Comparison of ENCODE assay signal across 9 cellular contexts in genomic region chr6:106973841-106974336, GRCh38. TPM values are rescaled to one million over a fixed set of nuclear protein-coding genes. Genes with fewer than 3 reads are reported as not detected.
DNase-seq lines count a peak whose midpoint lies in the region; ATAC-seq and TF ChIP-seq lines count a peak whose summit lies in the region.
"Had no signal": no experiment of that assay in that cellular context is flagged by ENCODE, and none has a peak within 500 bp of the region (broad histone marks: within the 10 kb centered on the region; RNA-seq: fewer than 3 reads in every experiment).

No MANE protein-coding gene starts in this region.

- no peak overlapping the region for H4K8ac ChIP-seq in mesendoderm (ENCODE audit: low read depth, low read length)

- in situ Hi-C loops in astrocyte of the spinal cord (cut with HindIII; ENCODE audit: low sequenced_read_pairs): no loop called here

- H3K9me3 ChIP-seq in ES-I3 (ENCODE audit: control insufficient read depth, insufficient read depth, low read length): no peaks in the 10 kb centered on the region; the same call in 1 of the 2 replicates
- H3K9me3 ChIP-seq in vagina: no peaks in the 10 kb centered on the region

- WGBS in mesendoderm (ENCODE audit: extremely low coverage, insufficient coverage, low lambda C conversion rate): no CpG with 5 or more reads among the region's 31 CpGs

- H3K9ac ChIP-seq in ES-I3 (ENCODE audit: low read depth, low read length): peak overlapping the region; percentile 100
- peak overlapping the region; percentile 82 for H3K9ac ChIP-seq in mesendoderm (ENCODE audit: low read length)

- peak overlapping the region; percentile 98 for H3K23ac ChIP-seq in mesendoderm (ENCODE audit: low read length)

- H3K4me1 ChIP-seq in ES-I3 (ENCODE audit: insufficient read depth, low read length) (peaks cover 10% of the 10 kb centered on the region), mesendoderm (ENCODE audit: control insufficient read depth, low read depth, low read length) (no peaks in the 10 kb centered on the region), vagina (peaks cover 25% of the 10 kb centered on the region)

- peak overlapping the region; percentile 86 for H3K56ac ChIP-seq in mesendoderm (ENCODE audit: low read length)

- intact Hi-C loops in vagina (cut with DNase I): no loop called here

- TF ChIP-seq CTCF in astrocyte of the spinal cord (IDR thresholded peaks at IDR 0.05; ENCODE audit: low read depth, low read length): no peak
- TF ChIP-seq CTCF in vagina (IDR thresholded peaks at IDR 0.05): no peak

- no peaks in the 10 kb centered on the region for H3K79me1 ChIP-seq in mesendoderm (ENCODE audit: low read length)

- no peak overlapping the region for H4K5ac ChIP-seq in mesendoderm (ENCODE audit: low read length)

- peak overlapping the region; percentile 17 for H3K4me2 ChIP-seq in mesendoderm (ENCODE audit: low read length)

- DNase-seq in NCI-H1105 (lab: John Stamatoyannopoulos, UW): peak; percentile 50
- DNase-seq in astrocyte of the spinal cord (ENCODE audit: low read depth, low spot score): peak; percentile 22
- DNase-seq in mesendoderm: peak; percentile 67
- DNase-seq in vagina (ENCODE audit: extremely low spot score in 2 of 2): no peak
- no peak for DNase-seq in middle frontal gyrus (ENCODE audit: extremely low spot score, low spot score)

- peak overlapping the region; percentile 19 for H3K27ac ChIP-seq in mesendoderm (ENCODE audit: low read depth, low read length)
- peak overlapping the region; percentile 30 for H3K27ac ChIP-seq in vagina

- ATAC-seq in GM19455 (IDR thresholded peaks at IDR 0.05; ENCODE audit: unreplicated experiment) (no peak), GM19452 (IDR thresholded peaks at IDR 0.05; ENCODE audit: unreplicated experiment) (no peak)

- H2BK120ac ChIP-seq in mesendoderm (ENCODE audit: low read depth, low read length): no peak overlapping the region

- H2BK5ac ChIP-seq in mesendoderm (ENCODE audit: low read length): peak overlapping the region; percentile 88

- H2BK15ac ChIP-seq in mesendoderm (replicated peaks; ENCODE audit: low read depth): no peak overlapping the region

- no peak overlapping the region for H2AK5ac ChIP-seq in mesendoderm (ENCODE audit: low read length)

- H3K36me3 ChIP-seq in ES-I3 (ENCODE audit: insufficient read depth, low read length): peaks cover 18% of the 10 kb centered on the region; the same call in 1 of the 2 replicates
- no peaks in the 10 kb centered on the region for H3K36me3 ChIP-seq in mesendoderm (ENCODE audit: control insufficient read depth, insufficient read depth, low read length)
- H3K36me3 ChIP-seq in vagina: no peaks in the 10 kb centered on the region

- no peak for TF ChIP-seq POLR2A in vagina (IDR thresholded peaks at IDR 0.05)

- peak overlapping the region; percentile 52 for H3K4me3 ChIP-seq in astrocyte of the spinal cord (ENCODE audit: low read depth, low read length)
- H3K4me3 ChIP-seq in mesendoderm (ENCODE audit: low read length): peak overlapping the region; percentile 76
- H3K4me3 ChIP-seq in vagina: peak overlapping the region; percentile 50 to 59

- H3K27me3 ChIP-seq in mesendoderm (ENCODE audit: insufficient read depth, low read length, poor library complexity): no peaks in the 10 kb centered on the region
- H3K27me3 ChIP-seq in vagina: no peaks in the 10 kb centered on the region

- H3K4ac ChIP-seq in mesendoderm (ENCODE audit: low read depth, low read length): peak overlapping the region; percentile 81

- H3K18ac ChIP-seq in mesendoderm (ENCODE audit: low read length): peak overlapping the region; percentile 72

- peaks cover 24% of the 10 kb centered on the region for H3K79me2 ChIP-seq in mesendoderm (ENCODE audit: control insufficient read depth, insufficient read depth, low read length)

RNA-seq across cellular contexts. Expression of gene CD24, which starts 0.6 kb away (rescaled TPM):
- 794 TPM for polyA plus RNA-seq in mesendoderm (2013, experiment 1 of 2)
- 798 TPM for polyA plus RNA-seq in mesendoderm (2013, experiment 2 of 2)
- 86.9 TPM for total RNA-seq in vagina
- total RNA-seq: lung microvascular endothelial cell had no signal

RNA-seq across cellular contexts. Expression of gene MTRES1, which starts 54.1 kb away (rescaled TPM):
- 27.4 TPM for polyA plus RNA-seq in mesendoderm (2013, experiment 1 of 2)
- 26.9 TPM for polyA plus RNA-seq in mesendoderm (2013, experiment 2 of 2)
- total RNA-seq in vagina: 10.8 TPM

Comparison
In these comparisons a context has a peak if more than half of its experiments do, and no peak if none do; other contexts are left out.
1. DNase-seq: peak in NCI-H1105 (single experiment), astrocyte of the spinal cord (single experiment) and mesendoderm (single experiment); none in vagina (0 of 2) and middle frontal gyrus (single experiment).
2. Peak in every context shown above with its lines, with median percentiles within 50 percentile points of each other: H3K4me3 ChIP-seq.